In genomic region chrX:53088136-53088974, GRCh38 we compare ENCODE assay signal across 8 cellular contexts. TPM values are rescaled to one million over a fixed set of nuclear protein-coding genes. Genes with fewer than 3 reads are reported as not detected.
A peak's percentile ranks its signal among the peaks of the same experiment; 100 is the strongest.
DNase-seq lines count a peak whose midpoint lies in the region; ATAC-seq, FAIRE-seq and TF ChIP-seq lines count a peak whose summit lies in the region.

No MANE protein-coding gene starts in this region.

- intact Hi-C loops in mucosa of descending colon (cut with DNase I, micrococcal nuclease) = no loop called here

- H3K27me3 ChIP-seq in AG04450 (ENCODE audit: control insufficient read depth, insufficient read depth, low read length) = no peaks in the 10 kb centered on the region

- POLR2A ChIA-PET in AG04450 (lab: Yijun Ruan, JAX) = interaction anchor here (0.8 kb wide), 1 partner anchor 19 kb away, joined by 6 read pairs; no protein-coding TSS in a partner anchor

- H3K36me3 ChIP-seq in mucosa of descending colon (ENCODE audit: low read depth) = no peaks in the 10 kb centered on the region

- no peaks in the 10 kb centered on the region for H3K9me3 ChIP-seq in AG04450 (ENCODE audit: control insufficient read depth, insufficient read depth, low read length)
- no peaks in the 10 kb centered on the region for H3K9me3 ChIP-seq in mucosa of descending colon

- H3K4me1 ChIP-seq in mucosa of descending colon (ENCODE audit: low read depth) = no peaks in the 10 kb centered on the region

- TF ChIP-seq CTCF in AG04450 (IDR thresholded peaks at IDR 0.05; ENCODE audit: low read depth, low read length) = no peak
- TF ChIP-seq CTCF in mucosa of descending colon (IDR thresholded peaks at IDR 0.05) = no peak

- H3K27ac ChIP-seq in AG04450 (ENCODE audit: low read depth, low read length) (peak overlapping the region; percentile 61), epithelial cell of prostate (peak overlapping the region; percentile 82)

- FAIRE-seq in RCC 7860 (lab: Jason Lieb, UNC) = no peak

- CTCF ChIA-PET in AG04450 (lab: Charles Lee) = no interaction called here

- no peak for DNase-seq in AG04450 (ENCODE audit: low read depth, low spot score)
- DNase-seq in NCI-H2227 (lab: John Stamatoyannopoulos, UW; ENCODE audit: unreplicated experiment) = peak; percentile 97
- peak; percentile 85 for DNase-seq in activated T-cell treated with anti-CD3 and anti-CD28 coated beads, Interleukin-2, amount 50 U/mL, for 1 hour
- DNase-seq in epithelial cell of prostate (ENCODE audit: low read depth, low spot score) = no peak
- DNase-seq in mucosa of descending colon = peak; percentile 75 to 88 (median 81)
- DNase-seq in stimulated activated CD8-positive, alpha-beta memory T cell treated with anti-CD3 and anti-CD28 coated beads, Interleukin-2, amount 100 ng/mL, for 1 hour (ENCODE audit: low read depth in 2 of 2) = peak; percentile 32 to 67
- no peak for DNase-seq in RCC 7860 (ENCODE audit: low spot score)

- ATAC-seq in GM21423 (IDR thresholded peaks at IDR 0.05; ENCODE audit: unreplicated experiment) = peak; percentile 44
- ATAC-seq in mucosa of descending colon = peak; percentile 86

- H3K4me3 ChIP-seq in AG04450 (ENCODE audit: low read depth, low read length) (peak overlapping the region; percentile 47), mucosa of descending colon (no peak overlapping the region)

RNA-seq across cellular contexts. Expression of gene KANTR, which starts 5.6 kb away (rescaled TPM):
- 3.2 and 3.8 TPM in 2 replicates for polyA plus RNA-seq in AG04450 (2011; rRNA removed)
- polyA minus RNA-seq in AG04450 (2011; rRNA and poly(A)+ RNA removed) = 16.0 and 21.7 TPM in 2 replicates
- 10 to 100 TPM; 10.5 to 18.5 (median 15.7) TPM for total RNA-seq in mucosa of descending colon

RNA-seq across cellular contexts. Expression of gene TSPYL2, which starts 6.2 kb away (rescaled TPM):
- 35.8 and 39.3 TPM in 2 replicates for polyA plus RNA-seq in AG04450 (2011; rRNA removed)
- 15.8 and 17.0 TPM in 2 replicates for polyA minus RNA-seq in AG04450 (2011; rRNA and poly(A)+ RNA removed)
- 10 to 100 TPM in 2 of 3 donors, 1 to 10 TPM in 1; 6.7 to 78.7 (median 10.4) TPM for total RNA-seq in mucosa of descending colon

RNA-seq across cellular contexts. Expression of gene GPR173, which starts 39.8 kb away (rescaled TPM):
- polyA plus RNA-seq in AG04450 (2011; rRNA removed) = 3.8 and 5.2 TPM in 2 replicates
- 3.3 and 3.5 TPM in 2 replicates for polyA minus RNA-seq in AG04450 (2011; rRNA and poly(A)+ RNA removed)
- total RNA-seq in mucosa of descending colon = 1 to 10 TPM in 2 of 3 donors, under 1 TPM in 1; 0.38 to 2.2 (median 1.3) TPM

Comparison
In these comparisons a context has a peak if more than half of its experiments do, and no peak if none do; other contexts are left out.
1. DNase-seq: peak in NCI-H2227 (single experiment), activated T-cell treated with anti-CD3 and anti-CD28 coated beads, Interleukin-2, amount 50 U/mL, for 1 hour (single experiment), mucosa of descending colon (3 of 3) and stimulated activated CD8-positive, alpha-beta memory T cell treated with anti-CD3 and anti-CD28 coated beads, Interleukin-2, amount 100 ng/mL, for 1 hour (2 of 2); none in AG04450 (single experiment), epithelial cell of prostate (single experiment) and RCC 7860 (single experiment).